8 cellular contexts compared by ENCODE assay signal in the genomic region with DNA sequence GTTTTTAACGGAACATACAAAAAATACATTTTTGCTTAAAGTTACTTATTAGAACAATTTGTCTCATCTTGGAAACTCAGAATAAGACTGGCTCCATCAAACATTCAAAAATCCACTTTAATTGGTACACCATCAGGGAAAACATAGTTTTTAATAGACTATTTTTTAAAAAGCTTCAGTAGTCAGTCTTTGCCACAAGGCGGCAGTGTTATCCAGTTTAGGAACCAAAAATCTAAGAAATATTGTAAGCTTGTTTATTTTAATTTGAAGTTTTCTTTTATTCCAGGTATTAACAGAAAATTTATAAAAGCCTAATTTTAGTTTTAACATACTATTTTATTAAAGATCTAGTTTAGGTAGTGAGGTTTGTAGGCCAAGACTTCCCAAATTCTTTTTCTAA.
DNase-seq lines count a peak whose midpoint lies in the region; ATAC-seq, FAIRE-seq and TF ChIP-seq lines count a peak whose summit lies in the region.

No MANE protein-coding gene starts in this region.

- H3K4me2 ChIP-seq in HCT116 (ENCODE audit: low read length) (no peak overlapping the region), astrocyte (ENCODE audit: low read length) (no peak overlapping the region)

- H3K79me2 ChIP-seq in HCT116 (ENCODE audit: insufficient read depth, low read length) (no peaks in the 10 kb centered on the region), astrocyte (ENCODE audit: insufficient read depth, low read length) (no peaks in the 10 kb centered on the region)

- no peaks in the 10 kb centered on the region for H3K36me3 Mint-ChIP-seq in CD4-positive, CD25-positive, alpha-beta regulatory T cell
- H3K36me3 Mint-ChIP-seq in astrocyte (ENCODE audit: low read depth, unreplicated experiment): no peaks in the 10 kb centered on the region

- peak; percentile 39 for TF ChIP-seq RAD21 in HCT116 (IDR thresholded peaks at IDR 0.05; ENCODE audit: low read depth)

- no peak for FAIRE-seq in astrocyte (lab: Jason Lieb, UNC)

- no peak overlapping the region for H3K27ac Mint-ChIP-seq in CD4-positive, CD25-positive, alpha-beta regulatory T cell
- H3K27ac Mint-ChIP-seq in astrocyte (ENCODE audit: unreplicated experiment): no peak overlapping the region

- H4K20me1 ChIP-seq in HCT116 (ENCODE audit: insufficient read depth) (no peaks in the 10 kb centered on the region), astrocyte (ENCODE audit: insufficient read depth, low read length) (no peaks in the 10 kb centered on the region)

- no peaks in the 10 kb centered on the region for H3K27me3 ChIP-seq in CD4-positive, CD25-positive, alpha-beta regulatory T cell (ENCODE audit: control insufficient read depth, insufficient read depth, low read length)
- no peaks in the 10 kb centered on the region for H3K27me3 ChIP-seq in HCT116 (ENCODE audit: insufficient read depth, low read length)
- H3K27me3 ChIP-seq in astrocyte (ENCODE audit: insufficient read depth, low read length): no peaks in the 10 kb centered on the region
- H3K27me3 ChIP-seq in lower lobe of right lung (ENCODE audit: low read depth): no peaks in the 10 kb centered on the region

- peak; percentile 26 to 60 (median 40); a peak in 5 of 6 replicates for TF ChIP-seq CTCF in HCT116 (IDR thresholded peaks at IDR 0.05 in 2 of 3, conservative IDR thresholded peaks at IDR 0.05 in 1 of 3; ENCODE audit: borderline replicate concordance in 1 of 3, insufficient read depth in 1 of 3, low read depth in 2 of 3, low read length in 2 of 3)
- peak; percentile 54 for TF ChIP-seq CTCF in astrocyte (IDR thresholded peaks at IDR 0.05; ENCODE audit: insufficient read depth, low read depth, low read length)
- TF ChIP-seq CTCF in lower lobe of right lung (IDR thresholded peaks at IDR 0.05): peak; percentile 48

- RAD21 ChIA-PET in HCT116 (lab: Charles Lee; ENCODE audit: low non-redundant PET in 1 of 2, low total read pairs in 2 of 2, uncharacterized antibody in 2 of 2, unreplicated experiment in 2 of 2): no interaction called here

- H3K27ac ChIP-seq in CD4-positive, CD25-positive, alpha-beta regulatory T cell (ENCODE audit: insufficient read depth, low read length, poor library complexity, severe bottlenecking): no peak overlapping the region
- H3K27ac ChIP-seq in HCT116 (ENCODE audit: low read depth, low read length) (no peak overlapping the region), astrocyte (ENCODE audit: low read depth, low read length) (no peak overlapping the region), lower lobe of right lung (no peak overlapping the region)

- POLR2A ChIA-PET in HCT116 (lab: Charles Lee): no interaction called here

- H3K9me3 ChIP-seq in CD4-positive, CD25-positive, alpha-beta regulatory T cell (ENCODE audit: control insufficient read depth in 2 of 2, low read length in 2 of 2): no peaks in the 10 kb centered on the region
- no peaks in the 10 kb centered on the region for H3K9me3 ChIP-seq in HCT116 (ENCODE audit: control insufficient read depth in 1 of 2, insufficient read depth in 1 of 2, low read depth in 1 of 2, low read length in 2 of 2)
- H3K9me3 ChIP-seq in astrocyte (ENCODE audit: insufficient read depth, low read depth, low read length): no peaks in the 10 kb centered on the region
- no peaks in the 10 kb centered on the region for H3K9me3 ChIP-seq in lower lobe of right lung

- intact Hi-C loops in HCT116 (cut with micrococcal nuclease) (loop anchor here (2.0 kb wide), 1 partner anchor 433 kb away; no protein-coding TSS in a partner anchor), lower lobe of right lung (cut with DNase I) (no loop called here)

- H3K9me2 ChIP-seq in HCT116 (ENCODE audit: insufficient read depth): no peaks in the 10 kb centered on the region

- H3K27me3 Mint-ChIP-seq in CD4-positive, CD25-positive, alpha-beta regulatory T cell: no peaks in the 10 kb centered on the region
- no peaks in the 10 kb centered on the region for H3K27me3 Mint-ChIP-seq in astrocyte (ENCODE audit: low read depth, unreplicated experiment)

- no TSS peak for BruUV-seq in HCT116 (replicated peaks; lab: Mats Ljungman, UMichigan)

- no peak overlapping the region for H3K4me3 Mint-ChIP-seq in CD4-positive, CD25-positive, alpha-beta regulatory T cell
- no peak overlapping the region for H3K4me3 Mint-ChIP-seq in astrocyte (ENCODE audit: unreplicated experiment)

- H3K4me1 ChIP-seq in CD4-positive, CD25-positive, alpha-beta regulatory T cell (ENCODE audit: control insufficient read depth, insufficient read depth, low read length, poor library complexity, severe bottlenecking): no peaks in the 10 kb centered on the region
- no peaks in the 10 kb centered on the region for H3K4me1 ChIP-seq in HCT116 (ENCODE audit: control insufficient read depth in 1 of 2, insufficient read depth in 2 of 2, low read length in 2 of 2)
- H3K4me1 ChIP-seq in astrocyte (ENCODE audit: insufficient read depth, low read length): no peaks in the 10 kb centered on the region
- no peaks in the 10 kb centered on the region for H3K4me1 ChIP-seq in lower lobe of right lung

- H2AFZ ChIP-seq in HCT116 (ENCODE audit: low read depth, low read length, poor library complexity, severe bottlenecking) (no peak overlapping the region), astrocyte (ENCODE audit: low read depth, low read length) (no peak overlapping the region)

- H3K36me3 ChIP-seq in CD4-positive, CD25-positive, alpha-beta regulatory T cell (ENCODE audit: control insufficient read depth, insufficient read depth, low read length): no peaks in the 10 kb centered on the region
- H3K36me3 ChIP-seq in HCT116 (ENCODE audit: control insufficient read depth in 1 of 2, insufficient read depth in 2 of 2, low read length in 2 of 2): no peaks in the 10 kb centered on the region
- H3K36me3 ChIP-seq in astrocyte (ENCODE audit: insufficient read depth, low read length): no peaks in the 10 kb centered on the region
- H3K36me3 ChIP-seq in lower lobe of right lung: no peaks in the 10 kb centered on the region

- CTCF ChIA-PET in HCT116 (lab: Charles Lee): interaction anchor here (0.9 to 1.0 kb wide), 2 partner anchors 427 to 431 kb away, joined by 3 read pairs; no protein-coding TSS in a partner anchor

- no peaks in the 10 kb centered on the region for H3K4me1 Mint-ChIP-seq in CD4-positive, CD25-positive, alpha-beta regulatory T cell
- no peaks in the 10 kb centered on the region for H3K4me1 Mint-ChIP-seq in astrocyte (ENCODE audit: low read depth, unreplicated experiment)

- DNase-seq in CD4-positive, CD25-positive, alpha-beta regulatory T cell: peak in 2 of 3 donors; percentile 4 to 20
- DNase-seq in HCT116 (ENCODE audit: low read depth, low spot score): no peak
- DNase-seq in astrocyte (ENCODE audit: low read depth): no peak
- no peak for DNase-seq in lower lobe of right lung
- no peak for DNase-seq in NCI-H2196 treated with DMSO at 0.1 percent for 48 hours (lab: John Stamatoyannopoulos, UW; ENCODE audit: unreplicated experiment)
- no peak for DNase-seq in stimulated activated CD4-positive, alpha-beta T cell treated with anti-CD3 and anti-CD28 coated beads, Interleukin-2, amount 100 ng/mL, for 48 hours
- DNase-seq in NOMO-1 treated with dmso at 0.1 percent for 144 hours (lab: John Stamatoyannopoulos, UW; ENCODE audit: unreplicated experiment): no peak

- H3K9ac ChIP-seq in HCT116 (ENCODE audit: low read length) (no peak overlapping the region), astrocyte (ENCODE audit: low read length) (no peak overlapping the region)

- H3K4me3 ChIP-seq in CD4-positive, CD25-positive, alpha-beta regulatory T cell (ENCODE audit: low read depth, low read length): no peak overlapping the region
- H3K4me3 ChIP-seq in HCT116 (replicated peaks in 1 of 2; ENCODE audit: low read depth in 1 of 2, low read length in 2 of 2): no peak overlapping the region
- no peak overlapping the region for H3K4me3 ChIP-seq in astrocyte (ENCODE audit: insufficient read depth, low read depth, low read length)
- H3K4me3 ChIP-seq in lower lobe of right lung: no peak overlapping the region

- TF ChIP-seq POLR2A in HCT116 (IDR thresholded peaks at IDR 0.05; ENCODE audit: borderline replicate concordance, extremely low read depth, insufficient read depth, insufficient read length): no peak

- H3K9me3 Mint-ChIP-seq in CD4-positive, CD25-positive, alpha-beta regulatory T cell: no peaks in the 10 kb centered on the region
- H3K9me3 Mint-ChIP-seq in astrocyte (ENCODE audit: unreplicated experiment): peaks cover 2% of the 10 kb centered on the region

- ATAC-seq in CD4-positive, CD25-positive, alpha-beta regulatory T cell (ENCODE audit: low read depth in 2 of 2): no peak
- ATAC-seq in HCT116 (no peak), lower lobe of right lung (no peak), GM19455 (IDR thresholded peaks at IDR 0.05; ENCODE audit: unreplicated experiment) (no peak)

TF ChIP-seq in HCT116, 20 proteins besides CTCF, POLR2A, EP300 and RAD21 (continues in another document):
- TF ChIP-seq SIN3A (IDR thresholded peaks at IDR 0.05; ENCODE audit: low read depth) (no peak), ATF3 (IDR thresholded peaks at IDR 0.05) (no peak), REST (IDR thresholded peaks at IDR 0.05; ENCODE audit: low read depth) (no peak)

Comparison
In these comparisons a context has a peak if more than half of its experiments do, and no peak if none do; other contexts are left out.
1. DNase-seq: peak in CD4-positive, CD25-positive, alpha-beta regulatory T cell (2 of 3); none in HCT116 (single experiment), astrocyte (single experiment), lower lobe of right lung (single experiment), NCI-H2196 treated with DMSO at 0.1 percent for 48 hours (single experiment), stimulated activated CD4-positive, alpha-beta T cell treated with anti-CD3 and anti-CD28 coated beads, Interleukin-2, amount 100 ng/mL, for 48 hours (0 of 2) and NOMO-1 treated with dmso at 0.1 percent for 144 hours (single experiment).
2. Peak in every context shown above with its lines, with median percentiles within 50 percentile points of each other: CTCF ChIP-seq.